1 cellular context compared by ENCODE assay signal in the genomic region with DNA sequence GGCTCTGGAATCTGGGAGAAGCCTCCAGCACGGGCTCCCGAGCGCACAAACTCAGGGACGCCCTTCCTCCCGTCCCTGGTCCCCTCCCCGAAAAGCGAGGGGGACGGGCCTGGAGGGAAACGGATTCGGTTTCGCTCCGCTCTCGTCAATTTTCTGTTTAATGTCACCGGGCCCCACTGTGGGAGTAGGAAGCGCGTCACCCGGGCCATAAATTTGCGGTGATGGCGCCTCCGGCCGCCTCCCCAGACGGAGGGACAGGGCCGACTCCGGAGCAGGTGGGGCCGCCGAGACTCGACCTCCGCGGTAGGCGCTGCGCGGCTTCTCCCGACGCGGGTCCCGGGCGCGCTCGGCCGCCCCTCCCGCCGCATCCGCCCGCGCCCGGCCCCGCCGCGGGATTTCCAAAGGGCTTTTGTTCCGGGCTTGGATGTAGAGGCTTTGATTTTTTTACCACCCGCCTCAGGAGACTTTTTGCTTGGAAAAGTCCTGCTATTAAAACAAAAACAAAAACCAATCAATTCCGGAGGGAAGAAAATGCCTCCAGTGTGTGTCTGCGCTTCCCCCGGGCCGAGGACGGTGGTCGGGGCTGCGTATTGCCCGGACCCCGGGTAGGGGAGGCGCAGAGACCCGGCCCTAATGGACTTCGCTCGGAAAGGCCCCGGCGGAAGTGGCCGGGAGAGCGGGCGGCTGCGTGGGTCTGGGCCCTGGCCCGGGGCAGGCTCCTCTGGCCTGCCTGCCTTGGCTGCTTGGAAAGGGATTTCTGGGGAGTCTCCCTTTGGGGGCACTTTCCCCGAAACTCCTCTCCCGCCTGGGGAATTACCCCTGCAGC.
TF ChIP-seq lines count a peak whose summit lies in the region.

No MANE protein-coding gene starts in this region.

TF ChIP-seq in HepG2, 621 proteins besides CTCF, POLR2A, EP300 and RAD21 (continued from another document):
- TF ChIP-seq, protein P1, sequence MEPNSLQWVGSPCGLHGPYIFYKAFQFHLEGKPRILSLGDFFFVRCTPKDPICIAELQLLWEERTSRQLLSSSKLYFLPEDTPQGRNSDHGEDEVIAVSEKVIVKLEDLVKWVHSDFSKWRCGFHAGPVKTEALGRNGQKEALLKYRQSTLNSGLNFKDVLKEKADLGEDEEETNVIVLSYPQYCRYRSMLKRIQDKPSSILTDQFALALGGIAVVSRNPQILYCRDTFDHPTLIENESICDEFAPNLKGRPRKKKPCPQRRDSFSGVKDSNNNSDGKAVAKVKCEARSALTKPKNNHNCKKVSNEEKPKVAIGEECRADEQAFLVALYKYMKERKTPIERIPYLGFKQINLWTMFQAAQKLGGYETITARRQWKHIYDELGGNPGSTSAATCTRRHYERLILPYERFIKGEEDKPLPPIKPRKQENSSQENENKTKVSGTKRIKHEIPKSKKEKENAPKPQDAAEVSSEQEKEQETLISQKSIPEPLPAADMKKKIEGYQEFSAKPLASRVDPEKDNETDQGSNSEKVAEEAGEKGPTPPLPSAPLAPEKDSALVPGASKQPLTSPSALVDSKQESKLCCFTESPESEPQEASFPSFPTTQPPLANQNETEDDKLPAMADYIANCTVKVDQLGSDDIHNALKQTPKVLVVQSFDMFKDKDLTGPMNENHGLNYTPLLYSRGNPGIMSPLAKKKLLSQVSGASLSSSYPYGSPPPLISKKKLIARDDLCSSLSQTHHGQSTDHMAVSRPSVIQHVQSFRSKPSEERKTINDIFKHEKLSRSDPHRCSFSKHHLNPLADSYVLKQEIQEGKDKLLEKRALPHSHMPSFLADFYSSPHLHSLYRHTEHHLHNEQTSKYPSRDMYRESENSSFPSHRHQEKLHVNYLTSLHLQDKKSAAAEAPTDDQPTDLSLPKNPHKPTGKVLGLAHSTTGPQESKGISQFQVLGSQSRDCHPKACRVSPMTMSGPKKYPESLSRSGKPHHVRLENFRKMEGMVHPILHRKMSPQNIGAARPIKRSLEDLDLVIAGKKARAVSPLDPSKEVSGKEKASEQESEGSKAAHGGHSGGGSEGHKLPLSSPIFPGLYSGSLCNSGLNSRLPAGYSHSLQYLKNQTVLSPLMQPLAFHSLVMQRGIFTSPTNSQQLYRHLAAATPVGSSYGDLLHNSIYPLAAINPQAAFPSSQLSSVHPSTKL (CRISPR knock-in tag; IDR thresholded peaks at IDR 0.05), result no peak; the same call in 1 of the 2 replicates
- TF ChIP-seq PHF21A (CRISPR knock-in tag; IDR thresholded peaks at IDR 0.05) (peak; percentile 52; the same call in 1 of the 2 replicates), ZNF747 (CRISPR knock-in tag; IDR thresholded peaks at IDR 0.05; ENCODE audit: borderline replicate concordance) (0 out of 2 replicates have a peak, but pooled peaks have one; percentile 6), MYNN (CRISPR knock-in tag; IDR thresholded peaks at IDR 0.05; ENCODE audit: low read depth) (no peak), EZH2 (conservative IDR thresholded peaks at IDR 0.05; ENCODE audit: low read depth, low read length) (peak; percentile 87; the same call in 1 of the 2 replicates), IKZF1 (IDR thresholded peaks at IDR 0.05) (no peak), GABPB1 (CRISPR knock-in tag; IDR thresholded peaks at IDR 0.05) (peak; percentile 86), YEATS4 (CRISPR knock-in tag; IDR thresholded peaks at IDR 0.05; ENCODE audit: borderline replicate concordance) (0 out of 2 replicates have a peak, but pooled peaks have one; percentile 5), NAIF1 (CRISPR knock-in tag; IDR thresholded peaks at IDR 0.05; ENCODE audit: borderline replicate concordance) (no peak), MAZ (IDR thresholded peaks at IDR 0.05; ENCODE audit: borderline replicate concordance, low read depth, low read length) (no peak), MAZ (CRISPR knock-in tag; IDR thresholded peaks at IDR 0.05; ENCODE audit: low read depth) (no peak), ATF7-NPFF (CRISPR knock-in tag; IDR thresholded peaks at IDR 0.05; ENCODE audit: low read depth) (0 out of 2 replicates have a peak, but pooled peaks have one; percentile 41), ZFYVE20 (CRISPR knock-in tag; IDR thresholded peaks at IDR 0.05; ENCODE audit: borderline replicate concordance, low read depth) (0 out of 2 replicates have a peak, but pooled peaks have one; percentile 46), LCORL (IDR thresholded peaks at IDR 0.05) (no peak), LCORL (CRISPR knock-in tag; IDR thresholded peaks at IDR 0.05) (0 out of 2 replicates have a peak, but pooled peaks have one; percentile 29), CBX2 (IDR thresholded peaks at IDR 0.05; ENCODE audit: low read depth, low read length) (0 out of 2 replicates have a peak, but pooled peaks have one; percentile 81), CBX2 (CRISPR knock-in tag; IDR thresholded peaks at IDR 0.05; ENCODE audit: low read depth) (no peak), KAT8 (CRISPR knock-in tag; IDR thresholded peaks at IDR 0.05) (0 out of 2 replicates have a peak, but pooled peaks have one; percentile 34), TOE1 (CRISPR knock-in tag; IDR thresholded peaks at IDR 0.05) (no peak; the same call in 1 of the 2 replicates), GABPA (IDR thresholded peaks at IDR 0.05; ENCODE audit: low read depth, low read length) (0 out of 2 replicates have a peak, but pooled peaks have one; percentile 2), GABPA (CRISPR knock-in tag; IDR thresholded peaks at IDR 0.05; ENCODE audit: low read depth) (no peak), MEIS2 (CRISPR knock-in tag; IDR thresholded peaks at IDR 0.05) (no peak; the same call in 1 of the 2 replicates), HOXD1 (CRISPR knock-in tag; IDR thresholded peaks at IDR 0.05) (peak; percentile 42; the same call in 1 of the 2 replicates), ZNF781 (CRISPR knock-in tag; IDR thresholded peaks at IDR 0.05; ENCODE audit: borderline replicate concordance, not compliant biosample characterization) (no peak), ZNF343 (CRISPR knock-in tag; IDR thresholded peaks at IDR 0.05) (0 out of 2 replicates have a peak, but pooled peaks have one; percentile 38), POLR2AphosphoS5 (IDR thresholded peaks at IDR 0.05; ENCODE audit: low read depth, low read length) (no peak), ZFY (CRISPR knock-in tag; IDR thresholded peaks at IDR 0.05) (peak; percentile 55), ZBTB7A (CRISPR knock-in tag; IDR thresholded peaks at IDR 0.05) (peak; percentile 85), TBX3 (IDR thresholded peaks at IDR 0.05; ENCODE audit: borderline replicate concordance) (no peak), POGZ (CRISPR knock-in tag; IDR thresholded peaks at IDR 0.05) (no peak), ZNF768 (CRISPR knock-in tag; IDR thresholded peaks at IDR 0.05) (no peak), TEAD2 (CRISPR knock-in tag; IDR thresholded peaks at IDR 0.05) (no peak), RBFOX2 (IDR thresholded peaks at IDR 0.05; ENCODE audit: low read depth, low read length) (peak; percentile 75), RARA (CRISPR knock-in tag; IDR thresholded peaks at IDR 0.05) (0 out of 2 replicates have a peak, but pooled peaks have one; percentile 2), ZNF558 (CRISPR knock-in tag; IDR thresholded peaks at IDR 0.05; ENCODE audit: borderline replicate concordance) (0 out of 2 replicates have a peak, but pooled peaks have one; percentile 37), KLF6 (CRISPR knock-in tag; IDR thresholded peaks at IDR 0.05) (peak; percentile 52; the same call in 1 of the 2 replicates), REPIN1 (CRISPR knock-in tag; IDR thresholded peaks at IDR 0.05; ENCODE audit: borderline replicate concordance, low read depth) (no peak), TEAD3 (CRISPR knock-in tag; optimal IDR thresholded peaks at IDR 0.05; ENCODE audit: borderline replicate concordance) (peak; percentile 44)
- TF ChIP-seq, protein P2, sequence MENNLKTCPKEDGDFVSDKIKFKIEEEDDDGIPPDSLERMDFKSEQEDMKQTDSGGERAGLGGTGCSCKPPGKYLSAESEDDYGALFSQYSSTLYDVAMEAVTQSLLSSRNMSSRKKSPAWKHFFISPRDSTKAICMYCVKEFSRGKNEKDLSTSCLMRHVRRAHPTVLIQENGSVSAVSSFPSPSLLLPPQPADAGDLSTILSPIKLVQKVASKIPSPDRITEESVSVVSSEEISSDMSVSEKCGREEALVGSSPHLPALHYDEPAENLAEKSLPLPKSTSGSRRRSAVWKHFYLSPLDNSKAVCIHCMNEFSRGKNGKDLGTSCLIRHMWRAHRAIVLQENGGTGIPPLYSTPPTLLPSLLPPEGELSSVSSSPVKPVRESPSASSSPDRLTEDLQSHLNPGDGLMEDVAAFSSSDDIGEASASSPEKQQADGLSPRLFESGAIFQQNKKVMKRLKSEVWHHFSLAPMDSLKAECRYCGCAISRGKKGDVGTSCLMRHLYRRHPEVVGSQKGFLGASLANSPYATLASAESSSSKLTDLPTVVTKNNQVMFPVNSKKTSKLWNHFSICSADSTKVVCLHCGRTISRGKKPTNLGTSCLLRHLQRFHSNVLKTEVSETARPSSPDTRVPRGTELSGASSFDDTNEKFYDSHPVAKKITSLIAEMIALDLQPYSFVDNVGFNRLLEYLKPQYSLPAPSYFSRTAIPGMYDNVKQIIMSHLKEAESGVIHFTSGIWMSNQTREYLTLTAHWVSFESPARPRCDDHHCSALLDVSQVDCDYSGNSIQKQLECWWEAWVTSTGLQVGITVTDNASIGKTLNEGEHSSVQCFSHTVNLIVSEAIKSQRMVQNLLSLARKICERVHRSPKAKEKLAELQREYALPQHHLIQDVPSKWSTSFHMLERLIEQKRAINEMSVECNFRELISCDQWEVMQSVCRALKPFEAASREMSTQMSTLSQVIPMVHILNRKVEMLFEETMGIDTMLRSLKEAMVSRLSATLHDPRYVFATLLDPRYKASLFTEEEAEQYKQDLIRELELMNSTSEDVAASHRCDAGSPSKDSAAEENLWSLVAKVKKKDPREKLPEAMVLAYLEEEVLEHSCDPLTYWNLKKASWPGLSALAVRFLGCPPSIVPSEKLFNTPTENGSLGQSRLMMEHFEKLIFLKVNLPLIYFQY (CRISPR knock-in tag; IDR thresholded peaks at IDR 0.05; ENCODE audit: borderline replicate concordance), result 0 out of 2 replicates have a peak, but pooled peaks have one; percentile 32
- TF ChIP-seq, protein P3, sequence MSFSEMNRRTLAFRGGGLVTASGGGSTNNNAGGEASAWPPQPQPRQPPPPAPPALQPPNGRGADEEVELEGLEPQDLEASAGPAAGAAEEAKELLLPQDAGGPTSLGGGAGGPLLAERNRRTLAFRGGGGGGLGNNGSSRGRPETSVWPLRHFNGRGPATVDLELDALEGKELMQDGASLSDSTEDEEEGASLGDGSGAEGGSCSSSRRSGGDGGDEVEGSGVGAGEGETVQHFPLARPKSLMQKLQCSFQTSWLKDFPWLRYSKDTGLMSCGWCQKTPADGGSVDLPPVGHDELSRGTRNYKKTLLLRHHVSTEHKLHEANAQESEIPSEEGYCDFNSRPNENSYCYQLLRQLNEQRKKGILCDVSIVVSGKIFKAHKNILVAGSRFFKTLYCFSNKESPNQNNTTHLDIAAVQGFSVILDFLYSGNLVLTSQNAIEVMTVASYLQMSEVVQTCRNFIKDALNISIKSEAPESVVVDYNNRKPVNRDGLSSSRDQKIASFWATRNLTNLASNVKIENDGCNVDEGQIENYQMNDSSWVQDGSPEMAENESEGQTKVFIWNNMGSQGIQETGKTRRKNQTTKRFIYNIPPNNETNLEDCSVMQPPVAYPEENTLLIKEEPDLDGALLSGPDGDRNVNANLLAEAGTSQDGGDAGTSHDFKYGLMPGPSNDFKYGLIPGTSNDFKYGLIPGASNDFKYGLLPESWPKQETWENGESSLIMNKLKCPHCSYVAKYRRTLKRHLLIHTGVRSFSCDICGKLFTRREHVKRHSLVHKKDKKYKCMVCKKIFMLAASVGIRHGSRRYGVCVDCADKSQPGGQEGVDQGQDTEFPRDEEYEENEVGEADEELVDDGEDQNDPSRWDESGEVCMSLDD (CRISPR knock-in tag; IDR thresholded peaks at IDR 0.05; ENCODE audit: borderline replicate concordance), result no peak
- TF ChIP-seq, protein P4, sequence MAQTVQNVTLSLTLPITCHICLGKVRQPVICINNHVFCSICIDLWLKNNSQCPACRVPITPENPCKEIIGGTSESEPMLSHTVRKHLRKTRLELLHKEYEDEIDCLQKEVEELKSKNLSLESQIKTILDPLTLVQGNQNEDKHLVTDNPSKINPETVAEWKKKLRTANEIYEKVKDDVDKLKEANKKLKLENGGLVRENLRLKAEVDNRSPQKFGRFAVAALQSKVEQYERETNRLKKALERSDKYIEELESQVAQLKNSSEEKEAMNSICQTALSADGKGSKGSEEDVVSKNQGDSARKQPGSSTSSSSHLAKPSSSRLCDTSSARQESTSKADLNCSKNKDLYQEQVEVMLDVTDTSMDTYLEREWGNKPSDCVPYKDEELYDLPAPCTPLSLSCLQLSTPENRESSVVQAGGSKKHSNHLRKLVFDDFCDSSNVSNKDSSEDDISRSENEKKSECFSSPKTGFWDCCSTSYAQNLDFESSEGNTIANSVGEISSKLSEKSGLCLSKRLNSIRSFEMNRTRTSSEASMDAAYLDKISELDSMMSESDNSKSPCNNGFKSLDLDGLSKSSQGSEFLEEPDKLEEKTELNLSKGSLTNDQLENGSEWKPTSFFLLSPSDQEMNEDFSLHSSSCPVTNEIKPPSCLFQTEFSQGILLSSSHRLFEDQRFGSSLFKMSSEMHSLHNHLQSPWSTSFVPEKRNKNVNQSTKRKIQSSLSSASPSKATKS (CRISPR knock-in tag; IDR thresholded peaks at IDR 0.05), result no peak
- TF ChIP-seq, protein P5, sequence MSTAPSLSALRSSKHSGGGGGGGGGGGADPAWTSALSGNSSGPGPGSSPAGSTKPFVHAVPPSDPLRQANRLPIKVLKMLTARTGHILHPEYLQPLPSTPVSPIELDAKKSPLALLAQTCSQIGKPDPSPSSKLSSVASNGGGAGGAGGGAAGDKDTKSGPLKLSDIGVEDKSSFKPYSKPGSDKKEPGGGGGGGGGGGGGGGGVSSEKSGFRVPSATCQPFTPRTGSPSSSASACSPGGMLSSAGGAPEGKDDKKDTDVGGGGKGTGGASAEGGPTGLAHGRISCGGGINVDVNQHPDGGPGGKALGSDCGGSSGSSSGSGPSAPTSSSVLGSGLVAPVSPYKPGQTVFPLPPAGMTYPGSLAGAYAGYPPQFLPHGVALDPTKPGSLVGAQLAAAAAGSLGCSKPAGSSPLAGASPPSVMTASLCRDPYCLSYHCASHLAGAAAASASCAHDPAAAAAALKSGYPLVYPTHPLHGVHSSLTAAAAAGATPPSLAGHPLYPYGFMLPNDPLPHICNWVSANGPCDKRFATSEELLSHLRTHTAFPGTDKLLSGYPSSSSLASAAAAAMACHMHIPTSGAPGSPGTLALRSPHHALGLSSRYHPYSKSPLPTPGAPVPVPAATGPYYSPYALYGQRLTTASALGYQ (CRISPR knock-in tag; IDR thresholded peaks at IDR 0.05), result 0 out of 2 replicates have a peak, but pooled peaks have one; percentile 12
TF ChIP-seq in HepG2: peak in this region for 62.
